In genomic region chr4:167210166-167210565, GRCh38 we compare ENCODE assay signal across 20 cellular contexts. TPM values are rescaled to one million over a fixed set of nuclear protein-coding genes. Genes with fewer than 3 reads are reported as not detected.
DNase-seq lines count a peak whose midpoint lies in the region; ATAC-seq and TF ChIP-seq lines count a peak whose summit lies in the region.
"Had no signal": no experiment of that assay in that cellular context is flagged by ENCODE, and none has a peak within 500 bp of the region (broad histone marks: within the 10 kb centered on the region; RNA-seq: fewer than 3 reads in every experiment).

No MANE protein-coding gene starts in this region.

- DNase-seq in DMS53 (lab: John Stamatoyannopoulos, UW): peak; percentile 51
- peak; percentile 34 for DNase-seq in DMS53 treated with DMSO at 0.1 percent for 48 hours (lab: John Stamatoyannopoulos, UW; ENCODE audit: unreplicated experiment)
- peak; percentile 13 for DNase-seq in NCI-H1436 treated with DMSO at 0.1 percent for 48 hours (lab: John Stamatoyannopoulos, UW)
- DNase-seq in medulla oblongata (ENCODE audit: extremely low spot score): peak; percentile 1
- no peak for DNase-seq in NCI-H82 (lab: John Stamatoyannopoulos, UW)
- DNase-seq in breast epithelium (ENCODE audit: low spot score in 2 of 2): no peak
- DNase-seq in right atrium auricular region (ENCODE audit: low spot score): no peak
- no peak for DNase-seq in activated CD8-positive, alpha-beta T cell treated with anti-CD3 and anti-CD28 coated beads, Interleukin-2, amount 10 ng/mL, durations not matched to agents 7 days and 5 days
- DNase-seq: C1 segment of cervical spinal cord; Calu3; CD4-positive, alpha-beta memory T cell; COR-L47; DMS79; EL; GDM1; H9; HFFc6 had no signal

- H3K27me3 Mint-ChIP-seq in activated CD8-positive, alpha-beta T cell treated with anti-CD3 and anti-CD28 coated beads, Interleukin-2, amount 10 ng/mL, durations not matched to agents 7 days and 5 days (ENCODE audit: low read depth): no peaks in the 10 kb centered on the region
- H3K27me3 Mint-ChIP-seq: CD4-positive, alpha-beta memory T cell had no signal

- ATAC-seq in activated CD8-positive, alpha-beta T cell treated with anti-CD3 and anti-CD28 coated beads, Interleukin-2, amount 10 ng/mL, durations not matched to agents 7 days and 5 days: no peak
- ATAC-seq: GM12878, GM23338 had no signal

- TF ChIP-seq CTCF in breast epithelium (IDR thresholded peaks at IDR 0.05) (no peak), right atrium auricular region (IDR thresholded peaks at IDR 0.05) (no peak)

- H3K4me3 Mint-ChIP-seq in activated CD8-positive, alpha-beta T cell treated with anti-CD3 and anti-CD28 coated beads, Interleukin-2, amount 10 ng/mL, durations not matched to agents 7 days and 5 days: no peak overlapping the region
- H3K4me3 Mint-ChIP-seq: CD4-positive, alpha-beta memory T cell; GM23338; H9; HFFc6 had no signal

- H3K9me3 ChIP-seq in breast epithelium: no peaks in the 10 kb centered on the region
- no peaks in the 10 kb centered on the region for H3K9me3 ChIP-seq in right atrium auricular region

- H3K36me3 Mint-ChIP-seq in activated CD8-positive, alpha-beta T cell treated with anti-CD3 and anti-CD28 coated beads, Interleukin-2, amount 10 ng/mL, durations not matched to agents 7 days and 5 days (ENCODE audit: low read depth): no peaks in the 10 kb centered on the region
- H3K36me3 Mint-ChIP-seq: CD4-positive, alpha-beta memory T cell had no signal

- H3K4me1 ChIP-seq in breast epithelium (no peaks in the 10 kb centered on the region), right atrium auricular region (no peaks in the 10 kb centered on the region)

- no peaks in the 10 kb centered on the region for H3K4me1 Mint-ChIP-seq in activated CD8-positive, alpha-beta T cell treated with anti-CD3 and anti-CD28 coated beads, Interleukin-2, amount 10 ng/mL, durations not matched to agents 7 days and 5 days (ENCODE audit: low read depth)
- H3K4me1 Mint-ChIP-seq: CD4-positive, alpha-beta memory T cell; H9 had no signal

- H3K9me3 Mint-ChIP-seq in activated CD8-positive, alpha-beta T cell treated with anti-CD3 and anti-CD28 coated beads, Interleukin-2, amount 10 ng/mL, durations not matched to agents 7 days and 5 days (ENCODE audit: insufficient read depth): no peaks in the 10 kb centered on the region
- H3K9me3 Mint-ChIP-seq: GM23338, H9 had no signal

- H3K4me3 ChIP-seq in breast epithelium (no peak overlapping the region), right atrium auricular region (no peak overlapping the region)
- H3K4me3 ChIP-seq: GM12878, GM23338 had no signal

- intact Hi-C loops in breast epithelium (cut with DNase I; ENCODE audit: low total_unique reads): no loop called here

- no peak for TF ChIP-seq POLR2A in breast epithelium (IDR thresholded peaks at IDR 0.05)

- H3K27ac ChIP-seq in breast epithelium (no peak overlapping the region), right atrium auricular region (no peak overlapping the region)

- POLR2A ChIA-PET in activated CD8-positive, alpha-beta T cell treated with anti-CD3 and anti-CD28 coated beads, Interleukin-2, amount 10 ng/mL, durations not matched to agents 7 days and 5 days (lab: Charles Lee): no interaction called here

- H3K36me3 ChIP-seq in breast epithelium (no peaks in the 10 kb centered on the region), right atrium auricular region (no peaks in the 10 kb centered on the region)

- no peak overlapping the region for H3K27ac Mint-ChIP-seq in activated CD8-positive, alpha-beta T cell treated with anti-CD3 and anti-CD28 coated beads, Interleukin-2, amount 10 ng/mL, durations not matched to agents 7 days and 5 days
- H3K27ac Mint-ChIP-seq: CD4-positive, alpha-beta memory T cell; H9; HFFc6 had no signal

- H3K27me3 ChIP-seq in breast epithelium: no peaks in the 10 kb centered on the region
- H3K27me3 ChIP-seq in right atrium auricular region: no peaks in the 10 kb centered on the region

- CTCF ChIA-PET in activated CD8-positive, alpha-beta T cell treated with anti-CD3 and anti-CD28 coated beads, Interleukin-2, amount 10 ng/mL, durations not matched to agents 7 days and 5 days (lab: Charles Lee): no interaction called here

RNA-seq across cellular contexts. Expression of gene SPOCK3, which starts 24.1 kb away (rescaled TPM):
- total RNA-seq in breast epithelium: 1 to 10 TPM in 1 of 3 donors, not detected in 2; 2.8 TPM
- total RNA-seq in right atrium auricular region: not detected
- not detected for total RNA-seq in activated CD8-positive, alpha-beta T cell treated with anti-CD3 and anti-CD28 coated beads, Interleukin-2, amount 10 ng/mL, durations not matched to agents 7 days and 5 days
- total RNA-seq: A673; CD4-positive, alpha-beta memory T cell; GM12878; HFFc6 had no signal

Comparison
In these comparisons a context has a peak if more than half of its experiments do, and no peak if none do; other contexts are left out.
1. DNase-seq: peak in DMS53 (single experiment), DMS53 treated with DMSO at 0.1 percent for 48 hours (single experiment), NCI-H1436 treated with DMSO at 0.1 percent for 48 hours (single experiment) and medulla oblongata (single experiment); none in NCI-H82 (single experiment), breast epithelium (0 of 2), right atrium auricular region (single experiment) and activated CD8-positive, alpha-beta T cell treated with anti-CD3 and anti-CD28 coated beads, Interleukin-2, amount 10 ng/mL, durations not matched to agents 7 days and 5 days (single experiment).